In the genomic region with DNA sequence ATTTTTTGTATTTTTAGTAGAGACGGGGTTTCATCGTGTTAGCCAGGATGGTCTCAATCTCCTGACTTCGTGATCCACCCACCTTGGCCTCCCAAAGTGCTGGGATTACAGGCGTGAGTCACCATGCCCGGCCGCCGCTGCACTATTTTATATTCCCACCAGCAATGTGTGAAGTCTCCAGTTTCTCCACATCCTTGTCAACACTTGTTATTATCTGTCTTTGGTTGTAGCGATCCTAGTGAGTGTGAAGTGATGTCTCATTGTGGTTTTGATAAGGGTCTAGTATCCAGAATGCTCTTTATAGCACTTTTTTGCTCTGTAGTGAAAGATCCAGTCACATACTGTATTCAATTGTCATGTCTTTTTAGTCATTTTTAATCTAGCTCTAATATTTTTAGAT, we compare ENCODE assay signal across 2 cellular contexts.
TF ChIP-seq lines count a peak whose summit lies in the region.

No MANE protein-coding gene starts in this region.

TF ChIP-seq in K562, 482 proteins besides CTCF, POLR2A, EP300 and RAD21:
- TF ChIP-seq NFE2 (IDR thresholded peaks at IDR 0.05; ENCODE audit: low read depth) = peak; percentile 10; the same call in 1 of the 2 replicates
- TF ChIP-seq ZFP36 (IDR thresholded peaks at IDR 0.05; ENCODE audit: low read depth, low read length, partially characterized antibody) = peak; percentile 40

TF ChIP-seq in HepG2, 621 proteins besides CTCF, POLR2A, EP300 and RAD21:
- TF ChIP-seq ZNF7 (CRISPR knock-in tag; IDR thresholded peaks at IDR 0.05) = peak; percentile 40; the same call in 1 of the 2 replicates
